In the genomic region with DNA sequence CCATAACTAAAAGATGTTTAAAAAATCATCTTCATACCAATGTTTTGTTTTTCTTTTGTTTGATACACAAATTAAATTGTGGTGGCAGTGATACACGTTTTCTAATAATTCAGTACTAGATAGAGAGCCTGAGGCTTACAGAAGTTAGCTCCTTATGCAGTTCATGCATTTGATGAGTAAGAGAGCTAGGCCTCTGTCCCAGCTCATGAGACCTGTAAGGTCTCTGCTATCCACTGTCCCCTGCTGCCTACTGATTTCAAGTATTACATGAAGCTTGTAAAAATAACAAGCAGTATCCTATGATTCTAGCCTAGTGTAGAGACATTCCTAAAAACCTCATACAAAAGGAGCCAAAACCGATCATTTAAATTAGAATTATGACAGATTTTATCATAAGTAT, we compare ENCODE assay signal across 21 cellular contexts.
DNase-seq lines count a peak whose midpoint lies in the region; ATAC-seq and TF ChIP-seq lines count a peak whose summit lies in the region.
"Had no signal": no experiment of that assay in that cellular context is flagged by ENCODE, and none has a peak within 500 bp of the region (broad histone marks: within the 10 kb centered on the region; RNA-seq: fewer than 3 reads in every experiment).

No MANE protein-coding gene starts in this region.

- H3K36me3 ChIP-seq in heart right ventricle (peaks cover 0 to 39% (median 7%) of the 10 kb centered on the region in 9 donors), tibial artery (peaks cover 17 to 23% (median 20%) of the 10 kb centered on the region in 3 donors)

- TF ChIP-seq CTCF in heart right ventricle (IDR thresholded peaks at IDR 0.05) = no peak
- no peak for TF ChIP-seq CTCF in tibial artery (IDR thresholded peaks at IDR 0.05)
- no peak for TF ChIP-seq CTCF in coronary artery (IDR thresholded peaks at IDR 0.05)

- no peaks in the 10 kb centered on the region for H3K27me3 ChIP-seq in heart right ventricle
- H3K27me3 ChIP-seq in tibial artery = no peaks in the 10 kb centered on the region
- H3K27me3 ChIP-seq: gastroesophageal sphincter, transverse colon had no signal

- H3K9me3 ChIP-seq in heart right ventricle (no peaks in the 10 kb centered on the region), tibial artery (no peaks in the 10 kb centered on the region)
- H3K9me3 ChIP-seq: gastroesophageal sphincter, mucosa of descending colon, transverse colon had no signal

- ATAC-seq in heart right ventricle (peak in 7 of 8 donors; percentile 36 to 75 (median 58)), Right ventricle myocardium inferior (no peak), memory B cell (ENCODE audit: low read depth) (no peak), HG03521 (IDR thresholded peaks at IDR 0.05; ENCODE audit: unreplicated experiment) (no peak)
- no peak for ATAC-seq in activated naive CD8-positive, alpha-beta T cell treated with anti-CD3 and anti-CD28 coated beads, Interleukin-2, amount 50 U/mL, for 24 hours
- ATAC-seq: gastroesophageal sphincter, mucosa of descending colon had no signal

- DNase-seq in heart right ventricle (no peak), Right ventricle myocardium inferior (ENCODE audit: missing footprints) (no peak), memory B cell (ENCODE audit: low spot score in 2 of 2) (no peak), tibial artery (no peak), coronary artery (ENCODE audit: low spot score) (no peak), NCI-H2227 treated with DMSO at 0.1 percent for 48 hours (lab: John Stamatoyannopoulos, UW) (no peak)
- no peak for DNase-seq in activated naive CD8-positive, alpha-beta T cell treated with anti-CD3 and anti-CD28 coated beads, Interleukin-2, amount 50 U/mL, for 24 hours
- DNase-seq: activated T-cell treated with anti-CD3 and anti-CD28 coated beads, Interleukin-2, amount 50 U/mL, for 1 hour; EL; erythroblast; mucosa of descending colon; NCI-H1417; NCI-H69; nucleus accumbens; SHP77; stimulated activated naive CD4-positive, alpha-beta T cell; T-helper 1 cell; transverse colon had no signal

- H3K27ac ChIP-seq in heart right ventricle (peak overlapping the region in 4 of 10 donors; percentile 0 to 27 (median 13)), tibial artery (peak overlapping the region; percentile 47 to 87), coronary artery (no peak overlapping the region)
- H3K27ac ChIP-seq: VCaP had no signal

- H3K27ac Mint-ChIP-seq in activated naive CD8-positive, alpha-beta T cell treated with anti-CD3 and anti-CD28 coated beads, Interleukin-2, amount 50 U/mL, for 24 hours = peak overlapping the region; percentile 9
- peak overlapping the region; percentile 87 for H3K27ac Mint-ChIP-seq in memory B cell

- H3K9me3 Mint-ChIP-seq in activated naive CD8-positive, alpha-beta T cell treated with anti-CD3 and anti-CD28 coated beads, Interleukin-2, amount 50 U/mL, for 24 hours = peaks cover 2% of the 10 kb centered on the region
- H3K9me3 Mint-ChIP-seq in memory B cell = no peaks in the 10 kb centered on the region

- 80 to 83% methylated on average over 2 of the region's 2 CpGs for WGBS in heart right ventricle, 2 donors

- no peaks in the 10 kb centered on the region for H3K27me3 Mint-ChIP-seq in activated naive CD8-positive, alpha-beta T cell treated with anti-CD3 and anti-CD28 coated beads, Interleukin-2, amount 50 U/mL, for 24 hours
- H3K27me3 Mint-ChIP-seq in memory B cell = no peaks in the 10 kb centered on the region

- peaks cover 42% of the 10 kb centered on the region for H3K4me1 Mint-ChIP-seq in activated naive CD8-positive, alpha-beta T cell treated with anti-CD3 and anti-CD28 coated beads, Interleukin-2, amount 50 U/mL, for 24 hours
- H3K4me1 Mint-ChIP-seq in memory B cell = peaks cover 21% of the 10 kb centered on the region

- H3K4me1 ChIP-seq in heart right ventricle (peaks cover 0 to 76% (median 48%) of the 10 kb centered on the region in 9 donors), tibial artery (peaks cover 0 to 99% (median 24%) of the 10 kb centered on the region in 4 donors)

- H3K4me3 Mint-ChIP-seq in activated naive CD8-positive, alpha-beta T cell treated with anti-CD3 and anti-CD28 coated beads, Interleukin-2, amount 50 U/mL, for 24 hours = no peak overlapping the region
- H3K4me3 Mint-ChIP-seq in memory B cell = no peak overlapping the region

- H3K4me3 ChIP-seq in heart right ventricle (no peak overlapping the region), tibial artery (no peak overlapping the region), coronary artery (no peak overlapping the region)
- H3K4me3 ChIP-seq: gastroesophageal sphincter, mucosa of descending colon, transverse colon had no signal

- intact Hi-C loops in heart right ventricle (cut with DNase I) (no loop called here), Right ventricle myocardium inferior (cut with DNase I) (no loop called here), tibial artery (cut with DNase I; ENCODE audit: low total_unique reads) (no loop called here)

- peaks cover 54% of the 10 kb centered on the region for H3K36me3 Mint-ChIP-seq in activated naive CD8-positive, alpha-beta T cell treated with anti-CD3 and anti-CD28 coated beads, Interleukin-2, amount 50 U/mL, for 24 hours (ENCODE audit: low read depth)
- peaks cover 23% of the 10 kb centered on the region for H3K36me3 Mint-ChIP-seq in memory B cell

Comparison
In these comparisons a context has a peak if more than half of its experiments do, and no peak if none do; other contexts are left out.
1. ATAC-seq: peak in heart right ventricle (7 of 8); none in Right ventricle myocardium inferior (single experiment), activated naive CD8-positive, alpha-beta T cell treated with anti-CD3 and anti-CD28 coated beads, Interleukin-2, amount 50 U/mL, for 24 hours (single experiment), memory B cell (single experiment) and HG03521 (single experiment).
2. H3K27ac ChIP-seq: peak in tibial artery (2 of 2); none in coronary artery (0 of 2).